18 cellular contexts compared by ENCODE assay signal in the genomic region with DNA sequence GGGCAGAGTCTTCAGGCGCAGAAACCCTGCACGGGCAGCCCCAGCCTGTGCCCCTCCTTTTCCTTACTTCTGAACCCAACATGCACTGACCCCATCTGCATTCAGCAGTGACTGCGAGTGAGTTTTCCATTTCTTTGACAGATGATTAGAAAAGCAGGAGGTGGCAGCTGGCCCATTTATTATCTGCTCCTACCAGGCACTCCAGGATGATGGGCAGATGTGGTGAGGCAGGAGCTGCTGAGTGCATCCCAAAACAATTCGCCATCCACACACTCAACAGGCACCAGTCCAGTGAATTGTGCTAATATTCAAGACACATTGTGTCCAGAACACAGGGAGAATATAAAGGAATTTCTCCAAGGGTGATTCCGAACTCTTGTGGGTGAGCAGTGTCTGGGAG.
"Had no signal": no experiment of that assay in that cellular context is flagged by ENCODE, and none has a peak within 500 bp of the region (broad histone marks: within the 10 kb centered on the region; RNA-seq: fewer than 3 reads in every experiment).

No MANE protein-coding gene starts in this region.

- H3K9me3 ChIP-seq: left lung, ovary, right lobe of liver, suprapubic skin had no signal

- H3K4me1 ChIP-seq: left lung, right lobe of liver had no signal

- H2AFZ ChIP-seq: hepatocyte had no signal

- DNase-seq: activated CD4-positive, alpha-beta T cell treated with anti-CD3 and anti-CD28 coated beads, Interleukin-2, amount 10 ng/mL, durations not matched to agents 7 days and 5 days; activated CD8-positive, alpha-beta memory T cell treated with anti-CD3 and anti-CD28 coated beads, Interleukin-2, amount 50 U/mL, for 48 hours; activated gamma-delta T cell treated with Interleukin-2 at 50 U/mL for 16 hours; activated naive CD8-positive, alpha-beta T cell treated with anti-CD3 and anti-CD28 coated beads for 36 hours; dermis blood vessel endothelial cell; effector memory CD8-positive, alpha-beta T cell; kidney; left lung; mammary epithelial cell; naive thymus-derived CD4-positive, alpha-beta T cell; ovary; right lobe of liver; T-helper 9 cell had no signal

- H3K36me3 Mint-ChIP-seq: activated naive CD8-positive, alpha-beta T cell treated with anti-CD3 and anti-CD28 coated beads for 36 hours; naive thymus-derived CD4-positive, alpha-beta T cell had no signal

- H3K36me3 ChIP-seq: left lung, ovary, right lobe of liver, suprapubic skin had no signal

- H3K4me3 Mint-ChIP-seq: activated CD4-positive, alpha-beta T cell treated with anti-CD3 and anti-CD28 coated beads, Interleukin-2, amount 10 ng/mL, durations not matched to agents 7 days and 5 days; activated naive CD8-positive, alpha-beta T cell treated with anti-CD3 and anti-CD28 coated beads for 36 hours; effector memory CD8-positive, alpha-beta T cell; naive thymus-derived CD4-positive, alpha-beta T cell; stimulated activated naive CD8-positive, alpha-beta T cell treated with anti-CD3 and anti-CD28 coated beads, Interleukin-15, Interleukin-2, amounts not matched to agents 100 ng/mL and 50 ng/mL, for 24 hours; type B pancreatic cell had no signal

- H3K27me3 Mint-ChIP-seq: activated CD4-positive, alpha-beta T cell treated with anti-CD3 and anti-CD28 coated beads, Interleukin-2, amount 10 ng/mL, durations not matched to agents 7 days and 5 days; activated naive CD8-positive, alpha-beta T cell treated with anti-CD3 and anti-CD28 coated beads for 36 hours; effector memory CD8-positive, alpha-beta T cell; stimulated activated naive CD8-positive, alpha-beta T cell treated with anti-CD3 and anti-CD28 coated beads, Interleukin-15, Interleukin-2, amounts not matched to agents 100 ng/mL and 50 ng/mL, for 24 hours; type B pancreatic cell had no signal

- ATAC-seq: effector memory CD8-positive, alpha-beta T cell; left lung; naive thymus-derived CD4-positive, alpha-beta T cell; right lobe of liver had no signal

- H3K27ac ChIP-seq: epithelial cell of prostate, hepatocyte, left lung, ovary, right lobe of liver, suprapubic skin had no signal

- H3K27me3 ChIP-seq: hepatocyte, ovary, right lobe of liver, suprapubic skin had no signal

- H3K4me2 ChIP-seq: hepatocyte had no signal

- H3K4me3 ChIP-seq: hepatocyte, left lung, ovary, right lobe of liver, suprapubic skin had no signal

- H3K4me1 Mint-ChIP-seq: activated CD4-positive, alpha-beta T cell treated with anti-CD3 and anti-CD28 coated beads, Interleukin-2, amount 10 ng/mL, durations not matched to agents 7 days and 5 days; activated naive CD8-positive, alpha-beta T cell treated with anti-CD3 and anti-CD28 coated beads for 36 hours; naive thymus-derived CD4-positive, alpha-beta T cell had no signal

- H3K27ac Mint-ChIP-seq: activated CD4-positive, alpha-beta T cell treated with anti-CD3 and anti-CD28 coated beads, Interleukin-2, amount 10 ng/mL, durations not matched to agents 7 days and 5 days; activated naive CD8-positive, alpha-beta T cell treated with anti-CD3 and anti-CD28 coated beads for 36 hours; effector memory CD8-positive, alpha-beta T cell; naive thymus-derived CD4-positive, alpha-beta T cell; stimulated activated naive CD8-positive, alpha-beta T cell treated with anti-CD3 and anti-CD28 coated beads, Interleukin-15, Interleukin-2, amounts not matched to agents 100 ng/mL and 50 ng/mL, for 24 hours; type B pancreatic cell had no signal

- H3K79me2 ChIP-seq: hepatocyte had no signal
